ENCODE assay signal across 1 cellular context in the genomic region with DNA sequence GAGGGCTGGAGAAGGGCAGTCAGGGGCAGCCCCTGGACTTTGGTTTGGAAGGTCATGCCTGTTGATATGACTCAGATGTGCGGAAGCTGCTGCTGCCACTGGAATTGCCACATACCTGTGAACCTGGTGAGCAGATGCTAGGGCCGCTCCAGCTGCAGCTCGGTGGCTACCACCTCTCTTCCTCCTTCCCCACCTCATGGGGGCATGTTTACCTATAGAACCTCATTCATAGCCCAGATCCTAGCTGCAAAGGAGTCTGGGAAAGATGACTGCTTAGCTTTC.
TF ChIP-seq lines count a peak whose summit lies in the region.

No MANE protein-coding gene starts in this region.

TF ChIP-seq in HepG2, 621 proteins besides CTCF, POLR2A, EP300 and RAD21 (continued from another document):
- TF ChIP-seq, protein P1, sequence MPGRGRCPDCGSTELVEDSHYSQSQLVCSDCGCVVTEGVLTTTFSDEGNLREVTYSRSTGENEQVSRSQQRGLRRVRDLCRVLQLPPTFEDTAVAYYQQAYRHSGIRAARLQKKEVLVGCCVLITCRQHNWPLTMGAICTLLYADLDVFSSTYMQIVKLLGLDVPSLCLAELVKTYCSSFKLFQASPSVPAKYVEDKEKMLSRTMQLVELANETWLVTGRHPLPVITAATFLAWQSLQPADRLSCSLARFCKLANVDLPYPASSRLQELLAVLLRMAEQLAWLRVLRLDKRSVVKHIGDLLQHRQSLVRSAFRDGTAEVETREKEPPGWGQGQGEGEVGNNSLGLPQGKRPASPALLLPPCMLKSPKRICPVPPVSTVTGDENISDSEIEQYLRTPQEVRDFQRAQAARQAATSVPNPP (CRISPR knock-in tag; IDR thresholded peaks at IDR 0.05) = no peak
- TF ChIP-seq, protein P2, sequence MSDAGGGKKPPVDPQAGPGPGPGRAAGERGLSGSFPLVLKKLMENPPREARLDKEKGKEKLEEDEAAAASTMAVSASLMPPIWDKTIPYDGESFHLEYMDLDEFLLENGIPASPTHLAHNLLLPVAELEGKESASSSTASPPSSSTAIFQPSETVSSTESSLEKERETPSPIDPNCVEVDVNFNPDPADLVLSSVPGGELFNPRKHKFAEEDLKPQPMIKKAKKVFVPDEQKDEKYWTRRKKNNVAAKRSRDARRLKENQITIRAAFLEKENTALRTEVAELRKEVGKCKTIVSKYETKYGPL (CRISPR knock-in tag; IDR thresholded peaks at IDR 0.05) = no peak
- TF ChIP-seq NBN (conservative IDR thresholded peaks at IDR 0.05) (no peak), ZNF607 (CRISPR knock-in tag; IDR thresholded peaks at IDR 0.05; ENCODE audit: borderline replicate concordance) (no peak), ZBTB21 (CRISPR knock-in tag; IDR thresholded peaks at IDR 0.05) (no peak), AGO2 (optimal IDR thresholded peaks at IDR 0.05; ENCODE audit: low read depth, low read length) (no peak), PAF1 (CRISPR knock-in tag; IDR thresholded peaks at IDR 0.05) (no peak), ZNF264 (CRISPR knock-in tag; IDR thresholded peaks at IDR 0.05) (no peak), KDM4B (CRISPR knock-in tag; IDR thresholded peaks at IDR 0.05) (no peak), ZNF605 (CRISPR knock-in tag; IDR thresholded peaks at IDR 0.05) (no peak), ZNF12 (CRISPR knock-in tag; IDR thresholded peaks at IDR 0.05) (no peak), SCMH1 (CRISPR knock-in tag; IDR thresholded peaks at IDR 0.05; ENCODE audit: borderline replicate concordance) (no peak), ARID2 (CRISPR knock-in tag; IDR thresholded peaks at IDR 0.05; ENCODE audit: borderline replicate concordance) (no peak), ZNF296 (CRISPR knock-in tag; conservative IDR thresholded peaks at IDR 0.05) (no peak), TBP (CRISPR knock-in tag; IDR thresholded peaks at IDR 0.05) (no peak), ZBTB7A (CRISPR knock-in tag; IDR thresholded peaks at IDR 0.05) (no peak), TP53 (CRISPR knock-in tag; conservative IDR thresholded peaks at IDR 0.05) (no peak), TCF7L2 (IDR thresholded peaks at IDR 0.05; ENCODE audit: low read depth, low read length) (no peak), MAZ (IDR thresholded peaks at IDR 0.05; ENCODE audit: borderline replicate concordance, low read depth, low read length) (no peak), MAZ (CRISPR knock-in tag; IDR thresholded peaks at IDR 0.05; ENCODE audit: low read depth) (no peak), EED (CRISPR knock-in tag; IDR thresholded peaks at IDR 0.05) (no peak), KLF6 (CRISPR knock-in tag; IDR thresholded peaks at IDR 0.05) (no peak), ZIK1 (CRISPR knock-in tag; IDR thresholded peaks at IDR 0.05; ENCODE audit: borderline replicate concordance, low read depth) (no peak), XBP1 (CRISPR knock-in tag; IDR thresholded peaks at IDR 0.05) (no peak), ZNF333 (CRISPR knock-in tag; IDR thresholded peaks at IDR 0.05; ENCODE audit: borderline replicate concordance) (no peak), NAIF1 (CRISPR knock-in tag; IDR thresholded peaks at IDR 0.05; ENCODE audit: borderline replicate concordance) (no peak), ZNF720 (CRISPR knock-in tag; IDR thresholded peaks at IDR 0.05) (no peak), ZNF282 (IDR thresholded peaks at IDR 0.05; ENCODE audit: partially characterized antibody) (no peak), XRCC5 (optimal IDR thresholded peaks at IDR 0.05; ENCODE audit: low read length) (no peak), MED13 (CRISPR knock-in tag; IDR thresholded peaks at IDR 0.05) (no peak)
- TF ChIP-seq, protein P3, sequence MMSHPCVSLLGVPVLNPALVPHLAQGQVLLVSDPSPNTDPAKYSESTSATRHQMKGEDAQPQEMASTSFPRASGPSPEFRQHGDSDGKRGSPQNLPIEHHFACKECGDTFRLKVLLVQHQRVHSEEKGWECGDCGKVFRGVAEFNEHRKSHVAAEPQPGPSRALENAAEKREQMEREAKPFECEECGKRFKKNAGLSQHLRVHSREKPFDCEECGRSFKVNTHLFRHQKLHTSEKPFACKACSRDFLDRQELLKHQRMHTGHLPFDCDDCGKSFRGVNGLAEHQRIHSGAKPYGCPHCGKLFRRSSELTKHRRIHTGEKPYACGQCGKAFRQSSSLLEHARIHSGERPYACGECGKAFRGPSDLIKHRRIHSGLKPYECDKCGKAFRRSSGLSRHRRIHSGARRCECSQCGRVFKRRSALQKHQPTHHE (CRISPR knock-in tag; IDR thresholded peaks at IDR 0.05; ENCODE audit: borderline replicate concordance) = no peak
- TF ChIP-seq, protein P4, sequence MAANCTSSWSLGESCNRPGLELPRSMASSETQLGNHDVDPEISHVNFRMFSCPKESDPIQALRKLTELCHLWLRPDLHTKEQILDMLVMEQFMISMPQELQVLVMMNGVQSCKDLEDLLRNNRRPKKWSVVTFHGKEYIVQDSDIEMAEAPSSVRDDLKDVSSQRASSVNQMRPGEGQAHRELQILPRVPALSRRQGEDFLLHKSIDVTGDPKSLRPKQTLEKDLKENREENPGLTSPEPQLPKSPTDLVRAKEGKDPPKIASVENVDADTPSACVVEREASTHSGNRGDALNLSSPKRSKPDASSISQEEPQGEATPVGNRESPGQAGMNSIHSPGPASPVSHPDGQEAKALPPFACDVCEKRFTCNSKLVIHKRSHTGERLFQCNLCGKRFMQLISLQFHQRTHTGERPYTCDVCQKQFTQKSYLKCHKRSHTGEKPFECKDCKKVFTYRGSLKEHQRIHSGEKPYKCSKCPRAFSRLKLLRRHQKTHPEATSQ (CRISPR knock-in tag; IDR thresholded peaks at IDR 0.05; ENCODE audit: borderline replicate concordance) = no peak
- TF ChIP-seq, protein P5, sequence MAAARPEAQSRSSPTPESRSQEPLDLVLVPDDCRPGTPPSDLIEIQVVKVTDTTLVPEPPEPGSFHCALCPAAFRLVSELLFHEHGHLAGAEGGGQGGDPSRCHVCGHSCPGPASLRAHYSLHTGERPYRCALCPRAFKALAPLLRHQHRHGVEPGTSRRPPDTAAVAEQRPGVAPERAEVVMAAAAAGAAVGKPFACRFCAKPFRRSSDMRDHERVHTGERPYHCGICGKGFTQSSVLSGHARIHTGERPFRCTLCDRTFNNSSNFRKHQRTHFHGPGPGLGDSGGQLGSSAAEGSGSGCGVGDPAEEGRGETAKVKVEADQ (CRISPR knock-in tag; IDR thresholded peaks at IDR 0.05; ENCODE audit: borderline replicate concordance) = no peak
- TF ChIP-seq, protein P6, sequence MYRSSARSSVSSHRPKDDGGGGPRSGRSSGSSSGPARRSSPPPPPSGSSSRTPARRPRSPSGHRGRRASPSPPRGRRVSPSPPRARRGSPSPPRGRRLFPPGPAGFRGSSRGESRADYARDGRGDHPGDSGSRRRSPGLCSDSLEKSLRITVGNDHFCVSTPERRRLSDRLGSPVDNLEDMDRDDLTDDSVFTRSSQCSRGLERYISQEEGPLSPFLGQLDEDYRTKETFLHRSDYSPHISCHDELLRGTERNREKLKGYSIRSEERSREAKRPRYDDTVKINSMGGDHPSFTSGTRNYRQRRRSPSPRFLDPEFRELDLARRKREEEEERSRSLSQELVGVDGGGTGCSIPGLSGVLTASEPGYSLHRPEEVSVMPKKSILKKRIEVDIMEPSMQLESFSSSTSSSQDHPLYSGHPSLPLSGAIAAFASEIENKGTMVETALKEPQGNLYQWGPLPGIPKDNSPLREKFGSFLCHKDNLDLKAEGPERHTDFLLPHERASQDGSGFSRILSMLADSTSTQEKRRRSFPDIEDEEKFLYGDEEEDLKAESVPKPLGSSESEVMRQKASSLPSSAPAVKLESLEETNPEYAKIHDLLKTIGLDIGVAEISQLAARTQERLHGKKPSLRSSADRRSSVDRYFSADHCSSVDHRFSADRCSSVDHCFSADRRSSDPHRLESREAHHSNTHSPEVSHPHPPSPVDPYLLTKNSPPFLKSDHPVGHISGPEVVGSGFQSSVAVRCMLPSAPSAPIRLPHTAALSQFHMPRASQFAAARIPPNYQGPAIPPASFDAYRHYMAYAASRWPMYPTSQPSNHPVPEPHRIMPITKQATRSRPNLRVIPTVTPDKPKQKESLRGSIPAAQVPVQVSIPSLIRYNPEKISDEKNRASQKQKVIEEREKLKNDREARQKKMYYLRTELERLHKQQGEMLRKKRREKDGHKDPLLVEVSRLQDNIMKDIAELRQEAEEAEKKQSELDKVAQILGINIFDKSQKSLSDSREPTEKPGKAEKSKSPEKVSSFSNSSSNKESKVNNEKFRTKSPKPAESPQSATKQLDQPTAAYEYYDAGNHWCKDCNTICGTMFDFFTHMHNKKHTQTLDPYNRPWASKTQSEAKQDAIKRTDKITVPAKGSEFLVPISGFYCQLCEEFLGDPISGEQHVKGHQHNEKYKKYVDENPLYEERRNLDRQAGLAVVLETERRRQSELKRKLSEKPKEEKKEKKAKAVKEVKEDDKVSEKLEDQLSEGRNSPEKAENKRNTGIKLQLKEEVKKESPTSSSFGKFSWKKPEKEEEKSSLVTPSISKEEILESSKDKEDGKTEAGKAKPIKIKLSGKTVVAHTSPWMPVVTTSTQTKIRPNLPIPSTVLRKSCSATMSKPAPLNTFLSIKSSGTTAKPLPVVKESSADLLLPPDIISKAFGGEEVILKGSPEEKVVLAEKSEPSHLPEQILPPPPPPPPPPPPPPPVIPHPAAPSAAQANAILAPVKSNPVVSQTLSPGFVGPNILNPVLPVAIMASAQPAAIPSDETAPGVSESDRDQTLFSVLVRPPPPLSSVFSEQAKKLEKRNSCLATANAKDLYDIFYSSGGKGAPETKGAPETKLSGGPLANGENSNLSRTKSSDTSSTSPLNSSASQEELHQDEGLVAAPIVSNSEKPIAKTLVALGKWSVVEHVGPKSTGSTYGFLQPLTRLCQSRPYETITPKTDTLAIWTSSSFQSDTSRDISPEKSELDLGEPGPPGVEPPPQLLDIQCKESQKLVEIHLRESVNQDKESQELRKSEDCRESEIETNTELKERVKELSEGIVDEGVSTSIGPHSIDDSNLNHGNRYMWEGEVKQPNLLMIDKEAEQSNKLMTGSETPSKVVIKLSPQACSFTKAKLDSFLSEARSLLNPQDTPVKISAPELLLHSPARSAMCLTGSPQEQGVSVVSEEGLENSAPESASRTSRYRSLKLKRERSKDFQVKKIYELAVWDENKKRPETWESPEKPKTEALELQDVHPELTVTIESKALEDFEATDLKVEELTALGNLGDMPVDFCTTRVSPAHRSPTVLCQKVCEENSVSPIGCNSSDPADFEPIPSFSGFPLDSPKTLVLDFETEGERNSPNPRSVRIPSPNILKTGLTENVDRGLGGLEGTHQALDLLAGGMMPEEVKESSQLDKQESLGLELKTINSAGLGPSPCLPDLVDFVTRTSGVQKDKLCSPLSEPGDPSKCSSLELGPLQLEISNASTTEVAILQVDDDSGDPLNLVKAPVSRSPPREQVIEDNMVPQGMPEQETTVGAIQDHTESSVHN (CRISPR knock-in tag; IDR thresholded peaks at IDR 0.05) = no peak
- TF ChIP-seq, protein P7, sequence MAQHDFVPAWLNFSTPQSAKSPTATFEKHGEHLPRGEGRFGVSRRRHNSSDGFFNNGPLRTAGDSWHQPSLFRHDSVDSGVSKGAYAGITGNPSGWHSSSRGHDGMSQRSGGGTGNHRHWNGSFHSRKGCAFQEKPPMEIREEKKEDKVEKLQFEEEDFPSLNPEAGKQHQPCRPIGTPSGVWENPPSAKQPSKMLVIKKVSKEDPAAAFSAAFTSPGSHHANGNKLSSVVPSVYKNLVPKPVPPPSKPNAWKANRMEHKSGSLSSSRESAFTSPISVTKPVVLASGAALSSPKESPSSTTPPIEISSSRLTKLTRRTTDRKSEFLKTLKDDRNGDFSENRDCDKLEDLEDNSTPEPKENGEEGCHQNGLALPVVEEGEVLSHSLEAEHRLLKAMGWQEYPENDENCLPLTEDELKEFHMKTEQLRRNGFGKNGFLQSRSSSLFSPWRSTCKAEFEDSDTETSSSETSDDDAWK (CRISPR knock-in tag; IDR thresholded peaks at IDR 0.05) = no peak
- TF ChIP-seq, protein P8, sequence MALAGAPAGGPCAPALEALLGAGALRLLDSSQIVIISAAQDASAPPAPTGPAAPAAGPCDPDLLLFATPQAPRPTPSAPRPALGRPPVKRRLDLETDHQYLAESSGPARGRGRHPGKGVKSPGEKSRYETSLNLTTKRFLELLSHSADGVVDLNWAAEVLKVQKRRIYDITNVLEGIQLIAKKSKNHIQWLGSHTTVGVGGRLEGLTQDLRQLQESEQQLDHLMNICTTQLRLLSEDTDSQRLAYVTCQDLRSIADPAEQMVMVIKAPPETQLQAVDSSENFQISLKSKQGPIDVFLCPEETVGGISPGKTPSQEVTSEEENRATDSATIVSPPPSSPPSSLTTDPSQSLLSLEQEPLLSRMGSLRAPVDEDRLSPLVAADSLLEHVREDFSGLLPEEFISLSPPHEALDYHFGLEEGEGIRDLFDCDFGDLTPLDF (CRISPR knock-in tag; IDR thresholded peaks at IDR 0.05) = no peak
